ENCODE assay signal across 27 cellular contexts in genomic region chr9:7794196-7794595, GRCh38.
"Had no signal": no experiment of that assay in that cellular context is flagged by ENCODE, and none has a peak within 500 bp of the region (broad histone marks: within the 10 kb centered on the region; RNA-seq: fewer than 3 reads in every experiment).

No MANE protein-coding gene starts in this region.

- H3K27ac ChIP-seq: esophagus muscularis mucosa, hepatocyte, left ventricle myocardium inferior, neutrophil, ovary, psoas muscle, SJSA1, testis, vagina had no signal

- H3K27me3 ChIP-seq: esophagus muscularis mucosa, hepatocyte, neutrophil, ovary, SJSA1, testis, vagina had no signal

- H3K4me3 Mint-ChIP-seq: activated T-helper 1 cell treated with anti-CD3 and anti-CD28 coated beads, Interleukin-12 subunit alpha, Interleukin-12 subunit beta, Interleukin-2, Interleukin-4 antibody, amounts not matched to agents 30 ng/mL and 10 ng/mL and 1 ng/mL, durations not matched to agents 14 hours and 24 hours and 36 hours; natural killer cell treated with Interleukin-12 subunit alpha and Interleukin-12 subunit beta and Interleukin-15 and Interleukin-18, amount 100 ng/mL, for 72 hours; stimulated activated memory B cell treated with anti-CD40 and anti-IgM and Interleukin-4, amounts not matched to agents 10 μg/mL and 1 μg/mL and 100 μg/mL, for 72 hours; WTC11 had no signal

- H3K9me3 Mint-ChIP-seq: activated T-helper 1 cell treated with anti-CD3 and anti-CD28 coated beads, Interleukin-12 subunit alpha, Interleukin-12 subunit beta, Interleukin-2, Interleukin-4 antibody, amounts not matched to agents 30 ng/mL and 10 ng/mL and 1 ng/mL, durations not matched to agents 14 hours and 24 hours and 36 hours; brain; natural killer cell treated with Interleukin-12 subunit alpha and Interleukin-12 subunit beta and Interleukin-15 and Interleukin-18, amount 100 ng/mL, for 72 hours; stimulated activated memory B cell treated with anti-CD40 and anti-IgM and Interleukin-4, amounts not matched to agents 10 μg/mL and 1 μg/mL and 100 μg/mL, for 72 hours; WTC11 had no signal

- DNase-seq: activated CD4-positive, alpha-beta T cell treated with anti-CD3 and anti-CD28 coated beads for 48 hours; activated CD8-positive, alpha-beta memory T cell treated with anti-CD3 and anti-CD28 coated beads for 24 hours; activated CD8-positive, alpha-beta memory T cell treated with anti-CD3 and anti-CD28 coated beads, Interleukin-2, amount 50 U/mL, for 48 hours; amygdala; caudate nucleus; dermis blood vessel endothelial cell; effector memory CD4-positive, alpha-beta T cell; glutamatergic neuron; kidney glomerular epithelial cell; left ventricle myocardium inferior; midbrain; ovary; psoas muscle; right cardiac atrium; stimulated activated CD4-positive, alpha-beta T cell treated with anti-CD3 and anti-CD28 coated beads, Interleukin-12 subunit alpha, Interleukin-12 subunit beta, amount 100 ng/mL, for 4 hours; T-helper 9 cell; testis had no signal

- H3K36me3 ChIP-seq: ovary, SJSA1 had no signal

- H3K4me1 ChIP-seq: SJSA1 had no signal

- H3K27ac Mint-ChIP-seq: activated T-helper 1 cell treated with anti-CD3 and anti-CD28 coated beads, Interleukin-12 subunit alpha, Interleukin-12 subunit beta, Interleukin-2, Interleukin-4 antibody, amounts not matched to agents 30 ng/mL and 10 ng/mL and 1 ng/mL, durations not matched to agents 14 hours and 24 hours and 36 hours; brain; natural killer cell treated with Interleukin-12 subunit alpha and Interleukin-12 subunit beta and Interleukin-15 and Interleukin-18, amount 100 ng/mL, for 72 hours; stimulated activated memory B cell treated with anti-CD40 and anti-IgM and Interleukin-4, amounts not matched to agents 10 μg/mL and 1 μg/mL and 100 μg/mL, for 72 hours; WTC11 had no signal

- H2AFZ ChIP-seq: hepatocyte had no signal

- H3K9me3 ChIP-seq: esophagus muscularis mucosa, left ventricle myocardium inferior, neutrophil, ovary, psoas muscle, SJSA1, testis, vagina had no signal

- H3K4me2 ChIP-seq: hepatocyte had no signal

- H3K4me3 ChIP-seq: esophagus muscularis mucosa, hepatocyte, left ventricle myocardium inferior, ovary, psoas muscle, SJSA1, testis, vagina had no signal

- ATAC-seq: psoas muscle; right cardiac atrium; stimulated activated memory B cell treated with anti-CD40 and anti-IgM and Interleukin-4, amounts not matched to agents 10 μg/mL and 1 μg/mL and 100 μg/mL, for 72 hours; WTC11 had no signal

- H3K27me3 Mint-ChIP-seq: natural killer cell treated with Interleukin-12 subunit alpha and Interleukin-12 subunit beta and Interleukin-15 and Interleukin-18, amount 100 ng/mL, for 72 hours; stimulated activated memory B cell treated with anti-CD40 and anti-IgM and Interleukin-4, amounts not matched to agents 10 μg/mL and 1 μg/mL and 100 μg/mL, for 72 hours had no signal
